In genomic region chr16:50657251-50657650, GRCh38 we compare ENCODE assay signal across 23 cellular contexts. TPM values are rescaled to one million over a fixed set of nuclear protein-coding genes. Genes with fewer than 3 reads are reported as not detected.
DNase-seq lines count a peak whose midpoint lies in the region; ATAC-seq, FAIRE-seq and TF ChIP-seq lines count a peak whose summit lies in the region.
"Had no signal": no experiment of that assay in that cellular context is flagged by ENCODE, and none has a peak within 500 bp of the region (broad histone marks: within the 10 kb centered on the region; RNA-seq: fewer than 3 reads in every experiment).

No MANE protein-coding gene starts in this region.

- peak overlapping the region; percentile 83 for H3K27ac Mint-ChIP-seq in neural crest cell (ENCODE audit: unreplicated experiment)
- H3K27ac Mint-ChIP-seq: activated CD8-positive, alpha-beta T cell treated with anti-CD3 and anti-CD28 coated beads, Interleukin-2, amount 10 ng/mL, durations not matched to agents 7 days and 5 days had no signal

- TF ChIP-seq EP300 in H1 (IDR thresholded peaks at IDR 0.05; ENCODE audit: borderline replicate concordance in 1 of 2, low read depth in 2 of 2, low read length in 2 of 2), result no peak

- peaks cover 12% of the 10 kb centered on the region for H3K4me1 ChIP-seq in BLaER1
- no peaks in the 10 kb centered on the region for H3K4me1 ChIP-seq in H1 (replicated peaks in 1 of 4; ENCODE audit: control insufficient read depth in 3 of 4, insufficient read depth in 4 of 4, low read length in 3 of 4)
- H3K4me1 ChIP-seq: breast epithelium, colonic mucosa, esophagus muscularis mucosa, sigmoid colon, upper lobe of left lung had no signal

- no peak overlapping the region for H3K18ac ChIP-seq in H1 (ENCODE audit: extremely low read depth, low read length)

- no peak overlapping the region for H2BK5ac ChIP-seq in H1 (ENCODE audit: low read depth, low read length)

- H3K9ac ChIP-seq in BLaER1 (no peak overlapping the region), H1 (replicated peaks in 1 of 4; ENCODE audit: extremely low read depth in 1 of 4, low read depth in 3 of 4, low read length in 3 of 4) (no peak overlapping the region)

- no peak overlapping the region for H3K4me3 Mint-ChIP-seq in neural crest cell
- H3K4me3 Mint-ChIP-seq: activated CD8-positive, alpha-beta T cell treated with anti-CD3 and anti-CD28 coated beads, Interleukin-2, amount 10 ng/mL, durations not matched to agents 7 days and 5 days had no signal

- H3K36me3 Mint-ChIP-seq in neural crest cell (ENCODE audit: low read depth), result no peaks in the 10 kb centered on the region

- H3K14ac ChIP-seq in H1 (ENCODE audit: insufficient read length), result no peak overlapping the region

- no peaks in the 10 kb centered on the region for H3K9me3 Mint-ChIP-seq in neural crest cell

- no peak overlapping the region for H2BK15ac ChIP-seq in H1 (ENCODE audit: low read length)

- H4K91ac ChIP-seq in H1 (replicated peaks; ENCODE audit: insufficient read length, low read length), result no peak overlapping the region

- H4K20me1 ChIP-seq in BLaER1 (no peaks in the 10 kb centered on the region), H1 (replicated peaks in 1 of 2; ENCODE audit: control insufficient read depth in 1 of 2, insufficient read depth in 2 of 2, low read length in 2 of 2) (no peaks in the 10 kb centered on the region)

- H3K36me3 ChIP-seq in BLaER1 (no peaks in the 10 kb centered on the region), H1 (ENCODE audit: control insufficient read depth in 2 of 4, insufficient read depth in 4 of 4, low read length in 3 of 4) (no peaks in the 10 kb centered on the region)
- H3K36me3 ChIP-seq: breast epithelium, colonic mucosa, esophagus muscularis mucosa, ovary, sigmoid colon, upper lobe of left lung had no signal

- peak overlapping the region; percentile 35; the same call in 1 of the 2 replicates for H4K8ac ChIP-seq in H1 (ENCODE audit: extremely low read depth, insufficient read depth, low read length)

- H3K79me2 ChIP-seq in H1 (ENCODE audit: control insufficient read depth in 1 of 2, insufficient read depth in 2 of 2, low read length in 2 of 2), result no peaks in the 10 kb centered on the region

- H3K56ac ChIP-seq in H1 (replicated peaks; ENCODE audit: insufficient read length, low read depth, low read length), result no peak overlapping the region

- H2BK12ac ChIP-seq in H1 (ENCODE audit: low read depth, low read length), result no peak overlapping the region

- no peak for TF ChIP-seq POLR2A in H1 (IDR thresholded peaks at IDR 0.05; ENCODE audit: control extremely low read depth in 1 of 2, low read depth in 2 of 2, low read length in 2 of 2)

- H3K4me1 Mint-ChIP-seq in neural crest cell, result peaks cover 7% of the 10 kb centered on the region

- FAIRE-seq in H1 (lab: Jason Lieb, UNC), result no peak

- H3K27ac ChIP-seq in BLaER1 (no peak overlapping the region), H1 (ENCODE audit: low read depth, low read length) (no peak overlapping the region)
- H3K27ac ChIP-seq: breast epithelium, colonic mucosa, esophagus muscularis mucosa, ovary, sigmoid colon, upper lobe of left lung had no signal

- TF ChIP-seq RAD21 in H1 (IDR thresholded peaks at IDR 0.05 in 1 of 2, conservative IDR thresholded peaks at IDR 0.05 in 1 of 2; ENCODE audit: low read depth in 2 of 2, low read length in 2 of 2), result no peak

- POLR2A ChIA-PET in H1 (lab: Charles Lee; ENCODE audit: partially characterized antibody), result interaction anchor here (0.5 kb wide), 1 partner anchor 487 kb away, joined by 3 read pairs; no protein-coding TSS in a partner anchor

- peaks cover 2% of the 10 kb centered on the region for H3K27me3 Mint-ChIP-seq in neural crest cell (ENCODE audit: low read depth)

- no peak for ATAC-seq in GM19452 (IDR thresholded peaks at IDR 0.05; ENCODE audit: unreplicated experiment)
- no peak for ATAC-seq in HG03378 (IDR thresholded peaks at IDR 0.05; ENCODE audit: unreplicated experiment)
- ATAC-seq in HG03354 (IDR thresholded peaks at IDR 0.05; ENCODE audit: poor library complexity, severe bottlenecking, unreplicated experiment), result no peak
- ATAC-seq: activated CD4-positive, CD25-positive, alpha-beta regulatory T cell treated with anti-CD3 and anti-CD28 coated beads, Interleukin-2, amount 50 U/mL, for 24 hours; activated CD8-positive, alpha-beta T cell treated with anti-CD3 and anti-CD28 coated beads, Interleukin-2, amount 10 ng/mL, durations not matched to agents 7 days and 5 days had no signal

- no peak overlapping the region for H2AK5ac ChIP-seq in H1 (ENCODE audit: low read depth, low read length)

- H3K4ac ChIP-seq in H1 (replicated peaks; ENCODE audit: insufficient read length, low read depth, low read length), result no peak overlapping the region

- H4K5ac ChIP-seq in H1 (ENCODE audit: insufficient read length, low read depth, low read length), result no peak overlapping the region

- DNase-seq in NCI-H226, result peak; percentile 45
- no peak for DNase-seq in H1 (ENCODE audit: low read depth in 1 of 2, low spot score in 2 of 2)
- DNase-seq in neural crest cell (ENCODE audit: low read depth, low spot score), result no peak
- no peak for DNase-seq in GM03348 (ENCODE audit: low spot score)
- DNase-seq: activated CD8-positive, alpha-beta T cell treated with anti-CD3 and anti-CD28 coated beads, Interleukin-2, amount 10 ng/mL, durations not matched to agents 7 days and 5 days; activated gamma-delta T cell treated with Interleukin-2 at 50 U/mL for 16 hours; colonic mucosa; GDM1; mammary epithelial cell; NCI-H1417 treated with DMSO at 0.1 percent for 48 hours; NCI-H524; ovary; RPMI8226; sigmoid colon; upper lobe of left lung had no signal

- no peaks in the 10 kb centered on the region for H3K23me2 ChIP-seq in H1 (ENCODE audit: low read depth, low read length)

- TF ChIP-seq CTCF in H1 (IDR thresholded peaks at IDR 0.05; ENCODE audit: control extremely low read depth in 1 of 3, insufficient read depth in 1 of 3, low read depth in 1 of 3, low read length in 3 of 3) (no peak), neural crest cell (conservative IDR thresholded peaks at IDR 0.05) (no peak)

- no peak overlapping the region for H3K23ac ChIP-seq in H1 (ENCODE audit: insufficient read length)

- H3K79me1 ChIP-seq in H1 (ENCODE audit: low read depth, low read length), result no peaks in the 10 kb centered on the region

- H3K9me3 ChIP-seq in BLaER1 (no peaks in the 10 kb centered on the region), H1 (ENCODE audit: insufficient read depth in 2 of 2, low read depth in 1 of 2, low read length in 1 of 2) (0 out of 4 replicates have a peak, but pooled peaks cover 0 to under 1% of the 10 kb centered on the region in 2 experiments)
- H3K9me3 ChIP-seq: breast epithelium, colonic mucosa, esophagus muscularis mucosa, ovary, sigmoid colon, upper lobe of left lung had no signal

- CTCF ChIA-PET in H1 (lab: Charles Lee; ENCODE audit: partially characterized antibody), result interaction anchor here (0.6 to 3.3 kb wide), 7 partner anchors 9 to 738 kb away, joined by 3 to 21 read pairs (median 3); no protein-coding TSS in a partner anchor

- no peaks in the 10 kb centered on the region for H3K27me3 ChIP-seq in BLaER1
- H3K27me3 ChIP-seq in H1 (replicated peaks in 1 of 4; ENCODE audit: control insufficient read depth in 3 of 4, extremely low read depth in 1 of 4, insufficient read depth in 3 of 4, low read length in 3 of 4), result no peaks in the 10 kb centered on the region
- H3K27me3 ChIP-seq: breast epithelium, colonic mucosa, esophagus muscularis mucosa, ovary, sigmoid colon, upper lobe of left lung had no signal

- peak overlapping the region; percentile 29 for H3K4me2 ChIP-seq in BLaER1
- H3K4me2 ChIP-seq in H1 (ENCODE audit: insufficient read depth in 1 of 2, low read depth in 2 of 2, low read length in 2 of 2), result no peak overlapping the region

- no peak overlapping the region for H2BK20ac ChIP-seq in H1 (ENCODE audit: low read length)

- H3K4me3 ChIP-seq in BLaER1 (no peak overlapping the region), H1 (ENCODE audit: extremely low read depth in 1 of 4, insufficient read depth in 2 of 4, low read depth in 3 of 4, low read length in 4 of 4) (no peak overlapping the region)
- H3K4me3 ChIP-seq: breast epithelium, colonic mucosa, esophagus muscularis mucosa, ovary, sigmoid colon, upper lobe of left lung had no signal

- H2AFZ ChIP-seq in H1 (ENCODE audit: low read length), result no peak overlapping the region; the same call in 1 of the 2 replicates

- H2BK120ac ChIP-seq in H1 (replicated peaks; ENCODE audit: low read depth, low read length), result no peak overlapping the region

- 85% methylated on average over 5 of the region's 5 CpGs; no CpG with 5 or more reads in 1 of the 2 experiments for WGBS in H1 (ENCODE audit: extremely low coverage in 1 of 2, insufficient coverage in 1 of 2, insufficient read length in 1 of 2, insufficient replicate concordance in 2 of 2, low coverage in 1 of 2, low lambda C conversion rate in 2 of 2, missing lambda C conversion rate in 1 of 2), 2 experiments

TF ChIP-seq in H1, 55 proteins besides CTCF, POLR2A, EP300 and RAD21 (continues in another document):
- TF ChIP-seq TEAD4 (IDR thresholded peaks at IDR 0.05; ENCODE audit: low read depth, low read length) (no peak), SAP30 (IDR thresholded peaks at IDR 0.05; ENCODE audit: insufficient read depth, insufficient replicate concordance, low read length) (no peak), NANOG (IDR thresholded peaks at IDR 0.05; ENCODE audit: insufficient read depth, low read depth, low read length, poor library complexity, severe bottlenecking) (no peak), SIX5 (IDR thresholded peaks at IDR 0.05; ENCODE audit: low read depth, low read length) (no peak)

RNA-seq across cellular contexts. Expression of gene SNX20, which starts 23.9 kb away (rescaled TPM):
- total RNA-seq in H1 (2021; fragmentation: NEBNext Ultra II Directional; extraction: Animal tissue kit (Norgen Biotek cat#: 25700)), result not detected in 2 replicates
- polyA plus RNA-seq in H1 (2011; rRNA removed), result not detected in 2 replicates
- polyA plus RNA-seq in H1 (2011; cell fraction: cytosol; rRNA removed), result not detected
- polyA plus RNA-seq in H1 (2011; cell fraction: nucleus; rRNA removed), result not detected
- polyA plus RNA-seq in H1 (2012, experiment 1 of 2), result not detected in 4 replicates
- polyA plus RNA-seq in H1 (2012, experiment 2 of 2), result not detected
- not detected for polyA plus RNA-seq in H1 (2013, experiment 1 of 2)
- polyA plus RNA-seq in H1 (2013, experiment 2 of 2), result not detected
- polyA minus RNA-seq in H1 (2011; rRNA and poly(A)+ RNA removed), result 0.17 TPM in 1 of 2 replicates, not detected in the other
- polyA minus RNA-seq in H1 (2011; cell fraction: cytosol; rRNA and poly(A)+ RNA removed), result not detected
- not detected for polyA minus RNA-seq in H1 (2011; cell fraction: nucleus; rRNA and poly(A)+ RNA removed)
- total RNA-seq in neural crest cell, result not detected in 2 replicates
- total RNA-seq: kidney epithelial cell, mammary epithelial cell had no signal
- polyA plus RNA-seq: mammary epithelial cell had no signal

RNA-seq across cellular contexts. Expression of gene NOD2, which starts 36.2 kb away (rescaled TPM):
- 0.37 and 1.1 TPM in 2 replicates for total RNA-seq in H1 (2021; fragmentation: NEBNext Ultra II Directional; extraction: Animal tissue kit (Norgen Biotek cat#: 25700))
- 0.42 and 0.61 TPM in 2 replicates for polyA plus RNA-seq in H1 (2011; rRNA removed)
- polyA plus RNA-seq in H1 (2011; cell fraction: cytosol; rRNA removed), result 0.27 TPM
- 0.34 TPM for polyA plus RNA-seq in H1 (2011; cell fraction: nucleus; rRNA removed)
- polyA plus RNA-seq in H1 (2012, experiment 1 of 2), result 0.11 to 0.43 TPM (median 0.21 TPM) in 4 replicates
- polyA plus RNA-seq in H1 (2012, experiment 2 of 2), result 0.04 TPM
- 0.28 TPM for polyA plus RNA-seq in H1 (2013, experiment 1 of 2)
- 0.24 TPM for polyA plus RNA-seq in H1 (2013, experiment 2 of 2)
- polyA minus RNA-seq in H1 (2011; rRNA and poly(A)+ RNA removed), result 0.66 and 1.0 TPM in 2 replicates
- 1.2 TPM for polyA minus RNA-seq in H1 (2011; cell fraction: cytosol; rRNA and poly(A)+ RNA removed)
- polyA minus RNA-seq in H1 (2011; cell fraction: nucleus; rRNA and poly(A)+ RNA removed), result 1.2 TPM
- total RNA-seq in neural crest cell, result 0.51 and 0.57 TPM in 2 replicates
